20 cellular contexts compared by ENCODE assay signal in the genomic region with DNA sequence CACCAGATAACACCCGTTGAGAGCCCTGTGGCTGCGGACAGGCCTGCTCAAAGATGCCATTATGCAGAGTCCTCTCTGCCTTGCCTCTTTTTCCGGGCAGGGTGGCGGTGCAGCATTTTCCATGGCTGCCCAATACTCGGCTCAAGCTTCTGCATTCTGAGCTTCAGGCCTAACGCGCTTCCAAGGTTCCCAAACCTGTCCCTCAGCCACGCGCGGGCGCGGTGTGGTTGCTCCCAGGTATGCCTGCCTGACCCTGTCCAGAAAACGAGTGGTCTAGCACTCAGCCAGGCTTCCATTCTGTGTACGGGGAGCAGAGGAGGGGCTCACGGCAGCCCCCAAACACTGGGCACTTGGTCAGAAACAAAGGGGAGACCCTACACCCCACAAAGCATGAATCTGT. TPM values are rescaled to one million over a fixed set of nuclear protein-coding genes. Genes with fewer than 3 reads are reported as not detected.
DNase-seq lines count a peak whose midpoint lies in the region; ATAC-seq, FAIRE-seq and TF ChIP-seq lines count a peak whose summit lies in the region.
"Had no signal": no experiment of that assay in that cellular context is flagged by ENCODE, and none has a peak within 500 bp of the region (broad histone marks: within the 10 kb centered on the region; RNA-seq: fewer than 3 reads in every experiment).

No MANE protein-coding gene starts in this region.

- intact Hi-C loops in Calu3 (cut with micrococcal nuclease; ENCODE audit: unreplicated experiment), result no loop called here
- intact Hi-C loops in lower lobe of right lung (cut with DNase I), result no loop called here

- POLR2A ChIA-PET in A549 (lab: Yijun Ruan, JAX), result interaction anchor here (0.6 to 1.0 kb wide), 3 partner anchors 113 to 173 kb away, joined by 3 to 9 read pairs (median 7); a partner anchor contains a TSS

- H3K9me3 ChIP-seq in A549 (no peaks in the 10 kb centered on the region), lower lobe of right lung (no peaks in the 10 kb centered on the region), osteoblast (ENCODE audit: low read depth, low read length) (no peaks in the 10 kb centered on the region)

- H3K4me3 Mint-ChIP-seq in Calu3 (ENCODE audit: low read depth, unreplicated experiment), result peak overlapping the region; percentile 79
- H3K4me3 Mint-ChIP-seq: CD14-positive monocyte; CD4-positive, alpha-beta memory T cell; GM23338; HFFc6 had no signal

- H3K27me3 ChIP-seq in lower lobe of right lung (ENCODE audit: low read depth) (no peaks in the 10 kb centered on the region), osteoblast (ENCODE audit: insufficient read depth, low read length) (peaks cover 6% of the 10 kb centered on the region)
- H3K27me3 ChIP-seq: BLaER1 had no signal

- no peak overlapping the region for H2AFZ ChIP-seq in osteoblast (ENCODE audit: low read length)
- H2AFZ ChIP-seq: GM23338 had no signal

- H3K27ac ChIP-seq in A549 (peak overlapping the region; percentile 87 to 93), lower lobe of right lung (peak overlapping the region; percentile 83), osteoblast (ENCODE audit: low read depth, low read length) (no peak overlapping the region)
- H3K27ac ChIP-seq: BLaER1 had no signal

- TF ChIP-seq POLR2A in A549 (IDR thresholded peaks at IDR 0.05; ENCODE audit: low read length), result no peak

- H3K4me3 ChIP-seq in A549 (no peak overlapping the region), lower lobe of right lung (no peak overlapping the region), osteoblast (ENCODE audit: insufficient read depth, low read length) (no peak overlapping the region)
- H3K4me3 ChIP-seq: BLaER1, GM23338 had no signal

- no peaks in the 10 kb centered on the region for H3K9me3 Mint-ChIP-seq in Calu3 (ENCODE audit: low read depth, unreplicated experiment)
- H3K9me3 Mint-ChIP-seq: CD4-positive, alpha-beta memory T cell had no signal

- no peak for FAIRE-seq in A549 (lab: Jason Lieb, UNC)
- FAIRE-seq: G401.6, GM12891, GM19239, H54, HepG2 had no signal

- H3K4me1 Mint-ChIP-seq in Calu3 (ENCODE audit: low read depth, unreplicated experiment), result peaks cover 29% of the 10 kb centered on the region
- H3K4me1 Mint-ChIP-seq: CD14-positive monocyte had no signal

- H3K4me2 ChIP-seq in A549 (peak overlapping the region; percentile 85), osteoblast (ENCODE audit: insufficient read depth, low read length) (no peak overlapping the region)
- H3K4me2 ChIP-seq: BLaER1, GM23338 had no signal

- no peaks in the 10 kb centered on the region for H4K20me1 ChIP-seq in osteoblast (ENCODE audit: insufficient read depth, low read length)
- H4K20me1 ChIP-seq: BLaER1 had no signal

- no peaks in the 10 kb centered on the region for H3K79me2 ChIP-seq in osteoblast (ENCODE audit: insufficient read depth, low read length)

- H3K27ac Mint-ChIP-seq in Calu3 (ENCODE audit: unreplicated experiment), result no peak overlapping the region
- H3K27ac Mint-ChIP-seq: CD4-positive, alpha-beta memory T cell; GM23338; HFFc6 had no signal

- TF ChIP-seq CTCF in A549 (IDR thresholded peaks at IDR 0.05), result no peak
- TF ChIP-seq CTCF in Calu3 (IDR thresholded peaks at IDR 0.05; ENCODE audit: unreplicated experiment), result no peak
- TF ChIP-seq CTCF in lower lobe of right lung (IDR thresholded peaks at IDR 0.05), result no peak
- TF ChIP-seq CTCF in osteoblast (IDR thresholded peaks at IDR 0.05; ENCODE audit: extremely low read depth, low read depth, low read length), result no peak

- H3K4me1 ChIP-seq in A549 (peaks cover 44% of the 10 kb centered on the region), lower lobe of right lung (peaks cover 16% of the 10 kb centered on the region), osteoblast (ENCODE audit: insufficient read depth, low read length) (no peaks in the 10 kb centered on the region)

- BruUV-seq in Calu3 (replicated peaks; lab: Mats Ljungman, UMichigan), result no TSS peak

- H3K36me3 ChIP-seq in lower lobe of right lung (no peaks in the 10 kb centered on the region), osteoblast (ENCODE audit: insufficient read depth, low read length) (no peaks in the 10 kb centered on the region)
- H3K36me3 ChIP-seq: BLaER1 had no signal

- CTCF ChIA-PET in A549 (lab: Yijun Ruan, JAX) (interaction anchor here (1.0 to 23.6 kb wide), 6 partner anchors 18 to 340 kb away, joined by 3 to 344 read pairs (median 6); a partner anchor contains a TSS), Calu3 (lab: Charles Lee) (interaction anchor here (0.6 to 1.0 kb wide), 4 partner anchors 95 to 795 kb away, joined by 4 to 9 read pairs (median 4); a partner anchor contains a TSS)

- TF ChIP-seq EP300 in A549 (IDR thresholded peaks at IDR 0.05), result no peak

- H3K27me3 Mint-ChIP-seq in Calu3 (ENCODE audit: unreplicated experiment), result no peaks in the 10 kb centered on the region

- WGBS in A549 (ENCODE audit: missing lambda C conversion rate), result 93% methylated on average over 15 of the region's 15 CpGs

- DNase-seq in A549 (ENCODE audit: low read depth in 1 of 2, low spot score in 1 of 2), result no peak
- no peak for DNase-seq in Calu3
- DNase-seq in lower lobe of right lung, result no peak
- DNase-seq in osteoblast (ENCODE audit: insufficient read length, low spot score, missing footprints), result peak; percentile 43
- DNase-seq in NCI-H1417 treated with DMSO at 0.1 percent for 48 hours (lab: John Stamatoyannopoulos, UW), result no peak
- DNase-seq in NCI-H2171 treated with DMSO at 0.1 percent for 48 hours (lab: John Stamatoyannopoulos, UW), result no peak
- DNase-seq in NCI-H82 treated with DMSO at 0.1 percent for 48 hours (lab: John Stamatoyannopoulos, UW; ENCODE audit: unreplicated experiment), result no peak
- DNase-seq: CD4-positive, alpha-beta memory T cell; DMS 273 treated with DMSO at 0.1 percent for 48 hours; HCEC 1CT; HFFc6; KG1 had no signal

- H3K36me3 Mint-ChIP-seq in Calu3 (ENCODE audit: insufficient read depth, unreplicated experiment), result peaks cover 12% of the 10 kb centered on the region
- H3K36me3 Mint-ChIP-seq: CD14-positive monocyte; CD4-positive, alpha-beta memory T cell had no signal

- no peak for TF ChIP-seq RAD21 in A549 (conservative IDR thresholded peaks at IDR 0.05 in 1 of 2, IDR thresholded peaks at IDR 0.05 in 1 of 2)

- no peak for ATAC-seq in A549
- ATAC-seq in lower lobe of right lung, result no peak
- ATAC-seq: GM23338, HepG2 had no signal

TF ChIP-seq in A549, 52 proteins besides CTCF, POLR2A, EP300 and RAD21 (continues in another document):
- TF ChIP-seq MAZ (IDR thresholded peaks at IDR 0.05; ENCODE audit: borderline replicate concordance, low read depth, low read length) (no peak), FOSL2 (IDR thresholded peaks at IDR 0.05) (no peak), FOSL2 (CRISPR knock-in tag; IDR thresholded peaks at IDR 0.05) (no peak), RFX5 (IDR thresholded peaks at IDR 0.05) (no peak), HOXA7 (CRISPR knock-in tag; IDR thresholded peaks at IDR 0.05) (no peak), KDM5A (IDR thresholded peaks at IDR 0.05) (no peak), TP53 (CRISPR knock-in tag; IDR thresholded peaks at IDR 0.05) (no peak), EHF (CRISPR knock-in tag; IDR thresholded peaks at IDR 0.05) (no peak), CHD4 (IDR thresholded peaks at IDR 0.05; ENCODE audit: borderline replicate concordance) (no peak), BHLHE40 (IDR thresholded peaks at IDR 0.05; ENCODE audit: low read depth, low read length) (no peak), ZSCAN20 (CRISPR knock-in tag; IDR thresholded peaks at IDR 0.05) (no peak), RCOR1 (IDR thresholded peaks at IDR 0.05; ENCODE audit: low read depth, low read length) (no peak), MAFK (IDR thresholded peaks at IDR 0.05; ENCODE audit: partially characterized antibody) (no peak), HEYL (CRISPR knock-in tag; IDR thresholded peaks at IDR 0.05) (no peak), SMC3 (IDR thresholded peaks at IDR 0.05) (no peak)
- TF ChIP-seq, protein P1, sequence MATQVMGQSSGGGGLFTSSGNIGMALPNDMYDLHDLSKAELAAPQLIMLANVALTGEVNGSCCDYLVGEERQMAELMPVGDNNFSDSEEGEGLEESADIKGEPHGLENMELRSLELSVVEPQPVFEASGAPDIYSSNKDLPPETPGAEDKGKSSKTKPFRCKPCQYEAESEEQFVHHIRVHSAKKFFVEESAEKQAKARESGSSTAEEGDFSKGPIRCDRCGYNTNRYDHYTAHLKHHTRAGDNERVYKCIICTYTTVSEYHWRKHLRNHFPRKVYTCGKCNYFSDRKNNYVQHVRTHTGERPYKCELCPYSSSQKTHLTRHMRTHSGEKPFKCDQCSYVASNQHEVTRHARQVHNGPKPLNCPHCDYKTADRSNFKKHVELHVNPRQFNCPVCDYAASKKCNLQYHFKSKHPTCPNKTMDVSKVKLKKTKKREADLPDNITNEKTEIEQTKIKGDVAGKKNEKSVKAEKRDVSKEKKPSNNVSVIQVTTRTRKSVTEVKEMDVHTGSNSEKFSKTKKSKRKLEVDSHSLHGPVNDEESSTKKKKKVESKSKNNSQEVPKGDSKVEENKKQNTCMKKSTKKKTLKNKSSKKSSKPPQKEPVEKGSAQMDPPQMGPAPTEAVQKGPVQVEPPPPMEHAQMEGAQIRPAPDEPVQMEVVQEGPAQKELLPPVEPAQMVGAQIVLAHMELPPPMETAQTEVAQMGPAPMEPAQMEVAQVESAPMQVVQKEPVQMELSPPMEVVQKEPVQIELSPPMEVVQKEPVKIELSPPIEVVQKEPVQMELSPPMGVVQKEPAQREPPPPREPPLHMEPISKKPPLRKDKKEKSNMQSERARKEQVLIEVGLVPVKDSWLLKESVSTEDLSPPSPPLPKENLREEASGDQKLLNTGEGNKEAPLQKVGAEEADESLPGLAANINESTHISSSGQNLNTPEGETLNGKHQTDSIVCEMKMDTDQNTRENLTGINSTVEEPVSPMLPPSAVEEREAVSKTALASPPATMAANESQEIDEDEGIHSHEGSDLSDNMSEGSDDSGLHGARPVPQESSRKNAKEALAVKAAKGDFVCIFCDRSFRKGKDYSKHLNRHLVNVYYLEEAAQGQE (IDR thresholded peaks at IDR 0.05), result no peak
- TF ChIP-seq, protein P2, sequence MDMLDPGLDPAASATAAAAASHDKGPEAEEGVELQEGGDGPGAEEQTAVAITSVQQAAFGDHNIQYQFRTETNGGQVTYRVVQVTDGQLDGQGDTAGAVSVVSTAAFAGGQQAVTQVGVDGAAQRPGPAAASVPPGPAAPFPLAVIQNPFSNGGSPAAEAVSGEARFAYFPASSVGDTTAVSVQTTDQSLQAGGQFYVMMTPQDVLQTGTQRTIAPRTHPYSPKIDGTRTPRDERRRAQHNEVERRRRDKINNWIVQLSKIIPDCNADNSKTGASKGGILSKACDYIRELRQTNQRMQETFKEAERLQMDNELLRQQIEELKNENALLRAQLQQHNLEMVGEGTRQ (IDR thresholded peaks at IDR 0.05), result no peak

RNA-seq across cellular contexts. Expression of a gene that starts 27.9 kb away (rescaled TPM):
- 28.5 and 31.9 TPM in 2 replicates for polyA plus RNA-seq in A549 (2011; rRNA removed)
- 11.3 and 14.4 TPM in 2 replicates for polyA plus RNA-seq in A549 (2012; cell fraction: cytosol; rRNA removed)
- polyA plus RNA-seq in A549 (2012; cell fraction: nucleus; rRNA removed), result 6.3 and 7.7 TPM in 2 replicates
- polyA plus RNA-seq in A549 (2017; fragmentation: RNase III; extraction: RNeasy Plus Mini Kit Qiagen cat#74134 plus additional on column Dnase treatment), result 16.9 to 18.2 TPM (median 18.1 TPM) in 3 replicates
- 14.3 and 15.2 TPM in 2 replicates for polyA minus RNA-seq in A549 (2011; rRNA and poly(A)+ RNA removed)
- total RNA-seq in Calu3 (2022), result 51.5 and 57.1 TPM in 2 replicates
- 32.4 TPM for total RNA-seq in lower lobe of right lung
- total RNA-seq in osteoblast, result 7.1 and 8.3 TPM in 2 replicates
